In genomic region chr4:80185787-80186548, GRCh38 we compare ENCODE assay signal across 1 cellular context.
TF ChIP-seq lines count a peak whose summit lies in the region.

No MANE protein-coding gene starts in this region.

TF ChIP-seq in GM12878, 131 proteins besides CTCF, POLR2A, EP300 and RAD21:
- TF ChIP-seq NKRF (conservative IDR thresholded peaks at IDR 0.05) (no peak), CREB1 (IDR thresholded peaks at IDR 0.05; ENCODE audit: low read depth) (no peak), TCF7 (IDR thresholded peaks at IDR 0.05; ENCODE audit: borderline replicate concordance) (no peak), EZH2 (IDR thresholded peaks at IDR 0.05; ENCODE audit: borderline replicate concordance, control insufficient read depth, low read depth, low read length) (no peak), CBX5 (IDR thresholded peaks at IDR 0.05; ENCODE audit: low read depth) (no peak), ZBED1 (IDR thresholded peaks at IDR 0.05; ENCODE audit: borderline replicate concordance) (no peak), NR2C1 (IDR thresholded peaks at IDR 0.05) (no peak), E2F4 (IDR thresholded peaks at IDR 0.05; ENCODE audit: low read depth, low read length) (no peak), STAT3 (IDR thresholded peaks at IDR 0.05; ENCODE audit: low read depth, low read length) (no peak), MTA3 (IDR thresholded peaks at IDR 0.05; ENCODE audit: borderline replicate concordance, low read length) (no peak), NFXL1 (IDR thresholded peaks at IDR 0.05; ENCODE audit: borderline replicate concordance) (no peak), RELB (IDR thresholded peaks at IDR 0.05; ENCODE audit: low read depth) (no peak), GATAD2B (conservative IDR thresholded peaks at IDR 0.05; ENCODE audit: low read depth) (no peak)
- TF ChIP-seq, protein P1, sequence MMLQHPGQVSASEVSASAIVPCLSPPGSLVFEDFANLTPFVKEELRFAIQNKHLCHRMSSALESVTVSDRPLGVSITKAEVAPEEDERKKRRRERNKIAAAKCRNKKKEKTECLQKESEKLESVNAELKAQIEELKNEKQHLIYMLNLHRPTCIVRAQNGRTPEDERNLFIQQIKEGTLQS (IDR thresholded peaks at IDR 0.05; ENCODE audit: borderline replicate concordance, extremely low read depth, low read depth, low read length) = no peak
- TF ChIP-seq, protein P2, sequence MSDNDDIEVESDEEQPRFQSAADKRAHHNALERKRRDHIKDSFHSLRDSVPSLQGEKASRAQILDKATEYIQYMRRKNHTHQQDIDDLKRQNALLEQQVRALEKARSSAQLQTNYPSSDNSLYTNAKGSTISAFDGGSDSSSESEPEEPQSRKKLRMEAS (IDR thresholded peaks at IDR 0.05; ENCODE audit: low read depth, low read length) = no peak
TF ChIP-seq in GM12878: peak in this region for 0.
